ENCODE assay signal across 1 cellular context in genomic region chr6:167559675-167560479, GRCh38.
TF ChIP-seq lines count a peak whose summit lies in the region.

No MANE protein-coding gene starts in this region.

TF ChIP-seq in HepG2, 621 proteins besides CTCF, POLR2A, EP300 and RAD21 (continued from another document and continues in another):
- TF ChIP-seq UBTF (CRISPR knock-in tag; IDR thresholded peaks at IDR 0.05) (peak; percentile 65), KMT2A (CRISPR knock-in tag; IDR thresholded peaks at IDR 0.05) (no peak; the same call in 1 of the 2 replicates), ATF7-NPFF (CRISPR knock-in tag; IDR thresholded peaks at IDR 0.05; ENCODE audit: low read depth) (no peak), ZFP62 (CRISPR knock-in tag; IDR thresholded peaks at IDR 0.05) (no peak), ZNF710 (CRISPR knock-in tag; IDR thresholded peaks at IDR 0.05; ENCODE audit: borderline replicate concordance) (peak; percentile 64; the same call in 1 of the 2 replicates), ZNF678 (CRISPR knock-in tag; IDR thresholded peaks at IDR 0.05) (peak; percentile 61; the same call in 1 of the 2 replicates), ZNF12 (CRISPR knock-in tag; IDR thresholded peaks at IDR 0.05) (peak; percentile 70; the same call in 1 of the 2 replicates), NFAT5 (CRISPR knock-in tag; IDR thresholded peaks at IDR 0.05) (no peak), ZNF34 (CRISPR knock-in tag; IDR thresholded peaks at IDR 0.05; ENCODE audit: borderline replicate concordance) (no peak; the same call in 1 of the 2 replicates), ZNF720 (CRISPR knock-in tag; IDR thresholded peaks at IDR 0.05) (no peak), ZFP37 (CRISPR knock-in tag; IDR thresholded peaks at IDR 0.05; ENCODE audit: borderline replicate concordance) (no peak), ZNF746 (CRISPR knock-in tag; IDR thresholded peaks at IDR 0.05) (peak; percentile 72), PBX3 (CRISPR knock-in tag; IDR thresholded peaks at IDR 0.05; ENCODE audit: borderline replicate concordance) (no peak), ATRX (CRISPR knock-in tag; IDR thresholded peaks at IDR 0.05; ENCODE audit: borderline replicate concordance) (no peak), ZNF607 (CRISPR knock-in tag; IDR thresholded peaks at IDR 0.05; ENCODE audit: borderline replicate concordance) (peak; percentile 39; the same call in 1 of the 2 replicates), ZNF83 (CRISPR knock-in tag; IDR thresholded peaks at IDR 0.05; ENCODE audit: borderline replicate concordance) (no peak; the same call in 1 of the 2 replicates), ZNF709 (CRISPR knock-in tag; IDR thresholded peaks at IDR 0.05) (no peak), PHF20 (CRISPR knock-in tag; IDR thresholded peaks at IDR 0.05) (no peak), MED13 (CRISPR knock-in tag; IDR thresholded peaks at IDR 0.05) (0 out of 2 replicates have a peak, but pooled peaks have one; percentile 20), LRRFIP1 (CRISPR knock-in tag; conservative IDR thresholded peaks at IDR 0.05) (no peak), ATF2 (CRISPR knock-in tag; IDR thresholded peaks at IDR 0.05) (peak; percentile 75; the same call in 1 of the 2 replicates), ZNF772 (CRISPR knock-in tag; IDR thresholded peaks at IDR 0.05) (no peak; the same call in 1 of the 2 replicates), THAP11 (CRISPR knock-in tag; IDR thresholded peaks at IDR 0.05) (peak; percentile 80), PAF1 (CRISPR knock-in tag; IDR thresholded peaks at IDR 0.05) (peak; percentile 92; the same call in 1 of the 2 replicates), TEF (CRISPR knock-in tag; IDR thresholded peaks at IDR 0.05) (peak; percentile 66; the same call in 1 of the 2 replicates), KLF9 (CRISPR knock-in tag; IDR thresholded peaks at IDR 0.05; ENCODE audit: low read depth) (no peak), DBP (CRISPR knock-in tag; IDR thresholded peaks at IDR 0.05; ENCODE audit: not compliant biosample characterization) (no peak), ZNF264 (CRISPR knock-in tag; IDR thresholded peaks at IDR 0.05) (0 out of 2 replicates have a peak, but pooled peaks have one; percentile 36), HNF4A (CRISPR knock-in tag; IDR thresholded peaks at IDR 0.05) (peak; percentile 97), ZNF232 (CRISPR knock-in tag; IDR thresholded peaks at IDR 0.05; ENCODE audit: borderline replicate concordance) (no peak), ZNF724P (CRISPR knock-in tag; IDR thresholded peaks at IDR 0.05; ENCODE audit: borderline replicate concordance) (no peak; the same call in 1 of the 2 replicates), ZNF816 (CRISPR knock-in tag; IDR thresholded peaks at IDR 0.05; ENCODE audit: borderline replicate concordance) (peak; percentile 78; the same call in 1 of the 2 replicates), ZNF782 (CRISPR knock-in tag; IDR thresholded peaks at IDR 0.05; ENCODE audit: borderline replicate concordance) (peak; percentile 82; the same call in 1 of the 2 replicates), KLF12 (CRISPR knock-in tag; IDR thresholded peaks at IDR 0.05; ENCODE audit: borderline replicate concordance) (no peak), POGK (CRISPR knock-in tag; conservative IDR thresholded peaks at IDR 0.05) (peak; percentile 58; the same call in 1 of the 2 replicates), ZNF18 (CRISPR knock-in tag; IDR thresholded peaks at IDR 0.05; ENCODE audit: insufficient replicate concordance) (no peak), ZFP36L2 (CRISPR knock-in tag; IDR thresholded peaks at IDR 0.05) (0 out of 2 replicates have a peak, but pooled peaks have one; percentile 69), KLF13 (CRISPR knock-in tag; IDR thresholded peaks at IDR 0.05) (no peak), SP2 (CRISPR knock-in tag; IDR thresholded peaks at IDR 0.05) (peak; percentile 38; the same call in 1 of the 2 replicates), MAFG (CRISPR knock-in tag; IDR thresholded peaks at IDR 0.05) (no peak)
